In genomic region chr2:102056079-102056581, GRCh38 we compare ENCODE assay signal across 16 cellular contexts.
DNase-seq lines count a peak whose midpoint lies in the region; ATAC-seq and TF ChIP-seq lines count a peak whose summit lies in the region.
"Had no signal": no experiment of that assay in that cellular context is flagged by ENCODE, and none has a peak within 500 bp of the region (broad histone marks: within the 10 kb centered on the region; RNA-seq: fewer than 3 reads in every experiment).

No MANE protein-coding gene starts in this region.

- H3K4me1 ChIP-seq in esophagus squamous epithelium (peaks cover 2 to 74% (median 30%) of the 10 kb centered on the region in 3 donors), liver (ENCODE audit: control insufficient read depth in 4 of 4, insufficient read depth in 4 of 4, low read length in 3 of 4) (peaks cover 16 to 50% (median 42%) of the 10 kb centered on the region in 4 donors), thoracic aorta (ENCODE audit: control insufficient read depth in 1 of 2, low read depth in 2 of 2) (peaks cover 23 to 41% of the 10 kb centered on the region in 2 donors)

- no peak for TF ChIP-seq POLR2A in esophagus squamous epithelium (IDR thresholded peaks at IDR 0.05)

- WGBS in esophagus squamous epithelium, 2 donors: 71 to 92% methylated on average over 1 to 2 of the region's 3 CpGs
- 87% methylated on average over 3 of the region's 3 CpGs for WGBS in liver

- in situ Hi-C loops in ACHN (cut with HindIII; ENCODE audit: low pct_ligation_motif_present, low pct_unique_long_range_greater_than_20kb, low sequenced_read_pairs): no loop called here

- peak overlapping the region in 1 of 2 donors; percentile 16 for H3K9ac ChIP-seq in liver (ENCODE audit: low read depth in 1 of 2, low read length in 2 of 2)

- DNase-seq in NCI-H226 (peak; percentile 24), esophagus squamous epithelium (lab: John Stamatoyannopoulos, UW) (no peak), thoracic aorta (ENCODE audit: low spot score) (no peak), HCEC 1CT (no peak), ACHN (no peak), NCI-H187 (lab: John Stamatoyannopoulos, UW) (no peak)
- DNase-seq: activated CD4-positive, alpha-beta memory T cell treated with anti-CD3 and anti-CD28 coated beads, Interleukin-2, amount 10 ng/mL, durations not matched to agents 7 days and 5 days; COR-L47; GF-D8; NCI-H510A treated with DMSO at 0.1 percent for 48 hours; PC-9; stimulated activated naive CD4-positive, alpha-beta T cell treated with Interleukin-2 at 50 U/mL for 16 hours had no signal

- TF ChIP-seq RAD21 in liver (IDR thresholded peaks at IDR 0.05): no peak

- H3K9me3 ChIP-seq in esophagus squamous epithelium: no peaks in the 10 kb centered on the region
- no peaks in the 10 kb centered on the region for H3K9me3 ChIP-seq in liver (ENCODE audit: control insufficient read depth in 4 of 4, low read length in 3 of 4)
- H3K9me3 ChIP-seq in thoracic aorta: no peaks in the 10 kb centered on the region
- H3K9me3 ChIP-seq: adrenal gland had no signal

- no peaks in the 10 kb centered on the region for H3K27me3 ChIP-seq in esophagus squamous epithelium
- no peaks in the 10 kb centered on the region for H3K27me3 ChIP-seq in liver (ENCODE audit: control insufficient read depth in 4 of 4, insufficient read depth in 4 of 4, low read length in 3 of 4)
- H3K27me3 ChIP-seq in thoracic aorta (replicated peaks; ENCODE audit: insufficient read depth): no peaks in the 10 kb centered on the region
- H3K27me3 ChIP-seq: adrenal gland had no signal

- ATAC-seq in thoracic aorta (ENCODE audit: insufficient number of reproducible peaks, low FRiP score, low read depth) (no peak), GM19324 (IDR thresholded peaks at IDR 0.05; ENCODE audit: low FRiP score, unreplicated experiment) (no peak)
- ATAC-seq: SK-N-SH treated with all-trans-retinoic acid at 6 μM for 48 hours had no signal

- H3K4me3 ChIP-seq in esophagus squamous epithelium (no peak overlapping the region), liver (ENCODE audit: low read depth in 1 of 3, low read length in 3 of 3) (no peak overlapping the region), thoracic aorta (no peak overlapping the region)
- H3K4me3 ChIP-seq: adrenal gland, PC-9 had no signal

- intact Hi-C loops in esophagus squamous epithelium (cut with DNase I): no loop called here

- H3K36me3 ChIP-seq in esophagus squamous epithelium (no peaks in the 10 kb centered on the region), liver (ENCODE audit: control insufficient read depth in 4 of 4, insufficient read depth in 3 of 4, low read depth in 1 of 4, low read length in 3 of 4) (no peaks in the 10 kb centered on the region), thoracic aorta (no peaks in the 10 kb centered on the region)
- H3K36me3 ChIP-seq: adrenal gland had no signal

- peak overlapping the region; percentile 5 to 93 (median 68) for H3K27ac ChIP-seq in esophagus squamous epithelium
- H3K27ac ChIP-seq in liver (ENCODE audit: low read depth in 1 of 2, low read length in 2 of 2): peak overlapping the region; percentile 56 to 59
- H3K27ac ChIP-seq in thoracic aorta: peak overlapping the region; percentile 72 to 75
- H3K27ac ChIP-seq: PC-9 had no signal

- no peak for TF ChIP-seq CTCF in esophagus squamous epithelium (IDR thresholded peaks at IDR 0.05)
- no peak for TF ChIP-seq CTCF in liver (IDR thresholded peaks at IDR 0.05; ENCODE audit: low read depth, low read length, missing input control)
- no peak for TF ChIP-seq CTCF in thoracic aorta (IDR thresholded peaks at IDR 0.05)

TF ChIP-seq in liver, 16 proteins besides CTCF, POLR2A, EP300 and RAD21:
- TF ChIP-seq JUND (IDR thresholded peaks at IDR 0.05) (no peak), NR2F2 (IDR thresholded peaks at IDR 0.05) (no peak), REST (IDR thresholded peaks at IDR 0.05) (no peak), FOXA2 (IDR thresholded peaks at IDR 0.05) (no peak), SP1 (IDR thresholded peaks at IDR 0.05) (no peak), GABPA (IDR thresholded peaks at IDR 0.05 in 1 of 2, conservative IDR thresholded peaks at IDR 0.05 in 1 of 2) (no peak), EGR1 (IDR thresholded peaks at IDR 0.05; ENCODE audit: low read depth in 2 of 2) (no peak), HNF4A (conservative IDR thresholded peaks at IDR 0.05) (no peak), HNF4G (IDR thresholded peaks at IDR 0.05) (no peak), ZBTB33 (IDR thresholded peaks at IDR 0.05) (no peak), RXRA (IDR thresholded peaks at IDR 0.05) (no peak), YY1 (IDR thresholded peaks at IDR 0.05) (no peak), TAF1 (conservative IDR thresholded peaks at IDR 0.05) (no peak), FOXA1 (IDR thresholded peaks at IDR 0.05) (no peak)
- TF ChIP-seq, protein P1, sequence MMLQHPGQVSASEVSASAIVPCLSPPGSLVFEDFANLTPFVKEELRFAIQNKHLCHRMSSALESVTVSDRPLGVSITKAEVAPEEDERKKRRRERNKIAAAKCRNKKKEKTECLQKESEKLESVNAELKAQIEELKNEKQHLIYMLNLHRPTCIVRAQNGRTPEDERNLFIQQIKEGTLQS (IDR thresholded peaks at IDR 0.05): no peak
- TF ChIP-seq, protein P2, sequence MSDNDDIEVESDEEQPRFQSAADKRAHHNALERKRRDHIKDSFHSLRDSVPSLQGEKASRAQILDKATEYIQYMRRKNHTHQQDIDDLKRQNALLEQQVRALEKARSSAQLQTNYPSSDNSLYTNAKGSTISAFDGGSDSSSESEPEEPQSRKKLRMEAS (IDR thresholded peaks at IDR 0.05): no peak
